In the genomic region with DNA sequence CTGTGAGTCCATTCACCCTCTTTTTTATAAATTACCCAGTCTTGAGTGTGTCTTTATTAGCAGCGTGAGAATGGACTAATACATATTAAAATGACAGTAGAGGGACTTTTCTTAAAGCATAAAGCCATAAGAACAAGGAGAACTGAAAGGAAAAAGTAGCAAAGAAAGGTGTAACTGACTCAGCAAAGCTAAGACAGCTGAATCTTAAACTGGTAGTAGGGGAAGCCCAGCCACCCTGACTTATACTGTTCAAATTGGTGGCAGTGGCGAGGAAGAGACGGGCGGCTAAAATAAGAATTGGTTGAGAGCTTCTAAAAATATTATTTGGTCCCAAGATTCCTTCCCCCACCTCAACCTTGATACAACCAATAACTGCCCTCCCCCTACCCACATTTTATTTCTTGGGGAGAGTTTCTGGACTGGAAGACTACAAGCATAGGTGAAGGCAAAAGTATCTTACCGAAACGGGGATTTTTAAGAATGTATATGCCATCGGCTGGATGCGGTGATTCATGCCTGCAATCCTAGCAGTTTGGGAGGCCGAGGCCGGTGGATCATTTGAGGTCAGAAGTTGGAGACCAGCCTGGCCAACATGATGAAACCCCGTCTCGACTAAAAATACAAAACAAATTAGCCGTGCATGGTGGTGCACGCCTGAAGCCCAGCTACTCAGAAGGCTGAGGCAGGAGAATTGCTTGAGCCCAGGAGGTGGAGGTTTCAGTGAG, we compare ENCODE assay signal across 26 cellular contexts. TPM values are rescaled to one million over a fixed set of nuclear protein-coding genes. Genes with fewer than 3 reads are reported as not detected.
A peak's percentile ranks its signal among the peaks of the same experiment; 100 is the strongest.
DNase-seq lines count a peak whose midpoint lies in the region; ATAC-seq and TF ChIP-seq lines count a peak whose summit lies in the region.
"Had no signal": no experiment of that assay in that cellular context is flagged by ENCODE, and none has a peak within 500 bp of the region (broad histone marks: within the 10 kb centered on the region; RNA-seq: fewer than 3 reads in every experiment).

No MANE protein-coding gene starts in this region.

- no peak overlapping the region for H3K27ac ChIP-seq in tibial nerve
- H3K27ac ChIP-seq: cardiac muscle cell, RWPE1, suprapubic skin had no signal

- no peaks in the 10 kb centered on the region for H3K4me1 ChIP-seq in tibial nerve
- H3K4me1 ChIP-seq: suprapubic skin had no signal

- H3K27ac Mint-ChIP-seq in activated CD4-positive, alpha-beta T cell treated with anti-CD3 and anti-CD28 coated beads, Interleukin-2, amount 10 ng/mL, durations not matched to agents 24 days and 14 days, result no peak overlapping the region
- H3K27ac Mint-ChIP-seq: activated naive CD8-positive, alpha-beta T cell treated with anti-CD3 and anti-CD28 coated beads for 36 hours; B cell had no signal

- TF ChIP-seq POLR2A in tibial nerve (IDR thresholded peaks at IDR 0.05), result no peak

- H3K27me3 ChIP-seq in tibial nerve, result no peaks in the 10 kb centered on the region
- H3K27me3 ChIP-seq: cardiac muscle cell, suprapubic skin had no signal

- no peak for TF ChIP-seq EP300 in tibial nerve (IDR thresholded peaks at IDR 0.05)

- H3K4me3 ChIP-seq in tibial nerve, result no peak overlapping the region
- H3K4me3 ChIP-seq: cardiac muscle cell, lung, suprapubic skin had no signal

- TF ChIP-seq CTCF in GM20000 (IDR thresholded peaks at IDR 0.05; ENCODE audit: extremely low read depth, missing control alignments) (no peak), tibial nerve (IDR thresholded peaks at IDR 0.05) (no peak)

- peak; percentile 35 for DNase-seq in GM20000 (ENCODE audit: low spot score)
- peak; percentile 54 for DNase-seq in RPMI7951 (ENCODE audit: low read depth)
- no peak for DNase-seq in HT-29 (ENCODE audit: low spot score)
- no peak for DNase-seq in tibial nerve (ENCODE audit: low spot score in 2 of 2)
- no peak for DNase-seq in activated CD4-positive, alpha-beta T cell treated with anti-CD3 and anti-CD28 coated beads, Interleukin-2, amount 10 ng/mL, durations not matched to agents 24 days and 14 days
- DNase-seq: activated CD8-positive, alpha-beta memory T cell treated with anti-CD3 and anti-CD28 coated beads, Interleukin-2, amount 50 U/mL, for 48 hours; activated naive CD8-positive, alpha-beta T cell treated with anti-CD3 and anti-CD28 coated beads for 36 hours; DMS 273 treated with DMSO at 0.1 percent for 48 hours; effector CD8-positive, alpha-beta T cell; NCI-H187 treated with DMSO at 0.1 percent for 48 hours; NCI-H510A treated with DMSO at 0.1 percent for 48 hours; retina had no signal

- H3K4me3 Mint-ChIP-seq in activated CD4-positive, alpha-beta T cell treated with anti-CD3 and anti-CD28 coated beads, Interleukin-2, amount 10 ng/mL, durations not matched to agents 24 days and 14 days, result no peak overlapping the region
- H3K4me3 Mint-ChIP-seq: activated naive CD8-positive, alpha-beta T cell treated with anti-CD3 and anti-CD28 coated beads for 36 hours; B cell; neural crest cell had no signal

- 81 to 84% methylated on average over 14 of the region's 14 CpGs for WGBS in tibial nerve, 2 donors

- peaks cover 0 to 3% (median 0%) of the 10 kb centered on the region in 4 donors for H3K9me3 ChIP-seq in tibial nerve
- H3K9me3 ChIP-seq: suprapubic skin had no signal

- ATAC-seq in GM18498 (IDR thresholded peaks at IDR 0.05; ENCODE audit: unreplicated experiment) (peak; percentile 47), HG02973 (IDR thresholded peaks at IDR 0.05; ENCODE audit: unreplicated experiment) (peak; percentile 69), HG03135 (IDR thresholded peaks at IDR 0.05; ENCODE audit: unreplicated experiment) (no peak)
- ATAC-seq: activated CD4-positive, CD25-positive, alpha-beta regulatory T cell treated with anti-CD3 and anti-CD28 coated beads, Interleukin-2, amount 50 U/mL, for 24 hours had no signal

- no peaks in the 10 kb centered on the region for H3K4me1 Mint-ChIP-seq in activated CD4-positive, alpha-beta T cell treated with anti-CD3 and anti-CD28 coated beads, Interleukin-2, amount 10 ng/mL, durations not matched to agents 24 days and 14 days
- H3K4me1 Mint-ChIP-seq: activated naive CD8-positive, alpha-beta T cell treated with anti-CD3 and anti-CD28 coated beads for 36 hours; B cell had no signal

- H3K27me3 Mint-ChIP-seq in activated CD4-positive, alpha-beta T cell treated with anti-CD3 and anti-CD28 coated beads, Interleukin-2, amount 10 ng/mL, durations not matched to agents 24 days and 14 days, result peaks cover 22% of the 10 kb centered on the region

- H3K9me3 Mint-ChIP-seq in activated CD4-positive, alpha-beta T cell treated with anti-CD3 and anti-CD28 coated beads, Interleukin-2, amount 10 ng/mL, durations not matched to agents 24 days and 14 days, result no peaks in the 10 kb centered on the region
- H3K9me3 Mint-ChIP-seq: neural crest cell had no signal

- H3K36me3 ChIP-seq in tibial nerve, result no peaks in the 10 kb centered on the region
- H3K36me3 ChIP-seq: cardiac muscle cell, suprapubic skin had no signal

- intact Hi-C loops in activated CD4-positive, alpha-beta T cell treated with anti-CD3 and anti-CD28 coated beads, Interleukin-2, amount 10 ng/mL, durations not matched to agents 24 days and 14 days (cut with micrococcal nuclease), result no loop called here

- H3K36me3 Mint-ChIP-seq in activated CD4-positive, alpha-beta T cell treated with anti-CD3 and anti-CD28 coated beads, Interleukin-2, amount 10 ng/mL, durations not matched to agents 24 days and 14 days (ENCODE audit: low read depth), result no peaks in the 10 kb centered on the region
- H3K36me3 Mint-ChIP-seq: activated naive CD8-positive, alpha-beta T cell treated with anti-CD3 and anti-CD28 coated beads for 36 hours had no signal

RNA-seq across cellular contexts. Expression of gene SLN, which starts 20.6 kb away (rescaled TPM):
- 0.68 TPM in 1 of 2 replicates, not detected in the other for total RNA-seq in RPMI7951 (2014; rRNA removed; shearing (Covaris generic))
- total RNA-seq in HT-29 (2014; rRNA removed; shearing (Covaris generic)), result not detected in 2 replicates
- 1 to 10 TPM in 2 of 4 donors, not detected in 2; 1.5 to 7.5 TPM for total RNA-seq in tibial nerve
- not detected in 2 replicates for total RNA-seq in activated CD4-positive, alpha-beta T cell treated with anti-CD3 and anti-CD28 coated beads, Interleukin-2, amount 10 ng/mL, durations not matched to agents 24 days and 14 days
- total RNA-seq: activated naive CD8-positive, alpha-beta T cell treated with anti-CD3 and anti-CD28 coated beads for 36 hours; B cell; cardiac muscle cell; fibroblast of villous mesenchyme; HT1080; lung; M059J; neural crest cell; T-helper 1 cell treated with Interleukin-12 subunit alpha and Interleukin-12 subunit beta and Interleukin-4 antibody, amounts not matched to agents 30 ng/mL and 1 ng/mL, for 36 hours had no signal

Comparison
In these comparisons a context has a peak if more than half of its experiments do, and no peak if none do; other contexts are left out.
1. DNase-seq: peak in GM20000 (single experiment) and RPMI7951 (single experiment); none in HT-29 (single experiment), tibial nerve (0 of 2) and activated CD4-positive, alpha-beta T cell treated with anti-CD3 and anti-CD28 coated beads, Interleukin-2, amount 10 ng/mL, durations not matched to agents 24 days and 14 days (single experiment).